In genomic region chr6:89154131-89154530, GRCh38 we compare ENCODE assay signal across 18 cellular contexts.
DNase-seq lines count a peak whose midpoint lies in the region; ATAC-seq, FAIRE-seq and TF ChIP-seq lines count a peak whose summit lies in the region.
"Had no signal": no experiment of that assay in that cellular context is flagged by ENCODE, and none has a peak within 500 bp of the region (broad histone marks: within the 10 kb centered on the region; RNA-seq: fewer than 3 reads in every experiment).

No MANE protein-coding gene starts in this region.

- H3K27ac Mint-ChIP-seq in stimulated activated naive CD8-positive, alpha-beta T cell treated with anti-CD3 and anti-CD28 coated beads, Interleukin-15, amount 100 ng/mL, for 72 hours: no peak overlapping the region
- H3K27ac Mint-ChIP-seq: CD8-positive, alpha-beta memory T cell had no signal

- no peaks in the 10 kb centered on the region for H3K27me3 Mint-ChIP-seq in stimulated activated naive CD8-positive, alpha-beta T cell treated with anti-CD3 and anti-CD28 coated beads, Interleukin-15, amount 100 ng/mL, for 72 hours
- H3K27me3 Mint-ChIP-seq: CD8-positive, alpha-beta memory T cell had no signal

- no peak for ATAC-seq in stimulated activated naive CD8-positive, alpha-beta T cell treated with anti-CD3 and anti-CD28 coated beads, Interleukin-15, amount 100 ng/mL, for 72 hours

- H3K4me1 Mint-ChIP-seq in stimulated activated naive CD8-positive, alpha-beta T cell treated with anti-CD3 and anti-CD28 coated beads, Interleukin-15, amount 100 ng/mL, for 72 hours: peaks cover 9% of the 10 kb centered on the region

- H3K4me3 Mint-ChIP-seq in stimulated activated naive CD8-positive, alpha-beta T cell treated with anti-CD3 and anti-CD28 coated beads, Interleukin-15, amount 100 ng/mL, for 72 hours: no peak overlapping the region
- H3K4me3 Mint-ChIP-seq: CD8-positive, alpha-beta memory T cell had no signal

- no peak overlapping the region for H3K4me3 ChIP-seq in retinal pigment epithelial cell (ENCODE audit: low read length)
- H3K4me3 ChIP-seq: SK-N-MC had no signal

- no peaks in the 10 kb centered on the region for H3K9me3 Mint-ChIP-seq in stimulated activated naive CD8-positive, alpha-beta T cell treated with anti-CD3 and anti-CD28 coated beads, Interleukin-15, amount 100 ng/mL, for 72 hours
- H3K9me3 Mint-ChIP-seq: CD8-positive, alpha-beta memory T cell had no signal

- FAIRE-seq in RCC 7860 (lab: Jason Lieb, UNC) (peak; percentile 44), endometrium (lab: Jason Lieb, UNC) (peak; percentile 33)
- FAIRE-seq: D721Med had no signal

- DNase-seq in ELR (ENCODE audit: low read depth) (peak; percentile 35), RCC 7860 (ENCODE audit: low spot score) (no peak), retinal pigment epithelial cell (ENCODE audit: low read depth) (peak; percentile 62), NCI-H1694 (lab: John Stamatoyannopoulos, UW) (no peak)
- DNase-seq in stimulated activated naive CD8-positive, alpha-beta T cell treated with anti-CD3 and anti-CD28 coated beads, Interleukin-15, amount 100 ng/mL, for 72 hours: no peak
- no peak for DNase-seq in stimulated activated CD4-positive, alpha-beta T cell treated with anti-CD3 and anti-CD28 coated beads, Interleukin-4, amount 100 ng/mL, for 4 hours
- DNase-seq: C1 segment of cervical spinal cord; CD8-positive, alpha-beta memory T cell; HCEC 1CT; KBM-7; NCI-H1105; NCI-H2081 treated with DMSO at 0.1 percent for 48 hours; NCI-H446 treated with DMSO at 0.1 percent for 48 hours; NCI-H69; Right ventricle myocardium superior had no signal

- TF ChIP-seq CTCF in retinal pigment epithelial cell (conservative IDR thresholded peaks at IDR 0.05; ENCODE audit: low read depth, low read length): no peak

Comparison
In these comparisons a context has a peak if more than half of its experiments do, and no peak if none do; other contexts are left out.
1. DNase-seq: peak in ELR (single experiment) and retinal pigment epithelial cell (single experiment); none in RCC 7860 (single experiment), NCI-H1694 (single experiment), stimulated activated naive CD8-positive, alpha-beta T cell treated with anti-CD3 and anti-CD28 coated beads, Interleukin-15, amount 100 ng/mL, for 72 hours (0 of 2) and stimulated activated CD4-positive, alpha-beta T cell treated with anti-CD3 and anti-CD28 coated beads, Interleukin-4, amount 100 ng/mL, for 4 hours (0 of 2).